In genomic region chr5:127011961-127012644, GRCh38 we compare ENCODE assay signal across 10 cellular contexts. TPM values are rescaled to one million over a fixed set of nuclear protein-coding genes. Genes with fewer than 3 reads are reported as not detected.
A peak's percentile ranks its signal among the peaks of the same experiment; 100 is the strongest.
DNase-seq lines count a peak whose midpoint lies in the region; ATAC-seq, FAIRE-seq and TF ChIP-seq lines count a peak whose summit lies in the region.
"Had no signal": no experiment of that assay in that cellular context is flagged by ENCODE, and none has a peak within 500 bp of the region (broad histone marks: within the 10 kb centered on the region; RNA-seq: fewer than 3 reads in every experiment).

No MANE protein-coding gene starts in this region.

- no peaks in the 10 kb centered on the region for H3K36me3 ChIP-seq in endothelial cell of umbilical vein (ENCODE audit: control insufficient read depth in 2 of 2, extremely low read depth in 1 of 2, insufficient read depth in 2 of 2, low read length in 2 of 2)

- no peaks in the 10 kb centered on the region for H4K20me1 ChIP-seq in endothelial cell of umbilical vein (replicated peaks; ENCODE audit: control insufficient read depth, extremely low read depth, insufficient read depth, low read length)

- H3K4me3 ChIP-seq in endothelial cell of umbilical vein (replicated peaks in 1 of 3; ENCODE audit: insufficient read depth in 1 of 3, low read depth in 1 of 3, low read length in 3 of 3) (no peak overlapping the region), coronary artery (no peak overlapping the region)

- peaks cover 79% of the 10 kb centered on the region for H3K79me2 ChIP-seq in endothelial cell of umbilical vein (ENCODE audit: control insufficient read depth, insufficient read depth, low read length)
- H3K79me2 ChIP-seq: parathyroid adenoma had no signal

- CTCF ChIA-PET in endothelial cell of umbilical vein (lab: Charles Lee), result interaction anchor here (1.3 to 5.0 kb wide), 4 partner anchors 17 to 175 kb away, joined by 3 to 24 read pairs (median 4); no protein-coding TSS in a partner anchor
- CTCF ChIA-PET in activated CD4-positive, alpha-beta memory T cell treated with anti-CD3 and anti-CD28 coated beads, Interleukin-2, amount 10 ng/mL, durations not matched to agents 7 days and 5 days (lab: Charles Lee), result no interaction called here

- no peaks in the 10 kb centered on the region for H3K4me1 Mint-ChIP-seq in activated CD4-positive, alpha-beta memory T cell treated with anti-CD3 and anti-CD28 coated beads, Interleukin-2, amount 10 ng/mL, durations not matched to agents 7 days and 5 days

- POLR2A ChIA-PET in endothelial cell of umbilical vein (lab: Charles Lee), result no interaction called here
- POLR2A ChIA-PET in activated CD4-positive, alpha-beta memory T cell treated with anti-CD3 and anti-CD28 coated beads, Interleukin-2, amount 10 ng/mL, durations not matched to agents 7 days and 5 days (lab: Charles Lee), result no interaction called here

- no peaks in the 10 kb centered on the region for H3K9me3 Mint-ChIP-seq in activated CD4-positive, alpha-beta memory T cell treated with anti-CD3 and anti-CD28 coated beads, Interleukin-2, amount 10 ng/mL, durations not matched to agents 7 days and 5 days

- peak overlapping the region; percentile 98 for H3K4me2 ChIP-seq in endothelial cell of umbilical vein (ENCODE audit: insufficient read depth, low read length)

- DNase-seq in endothelial cell of umbilical vein (ENCODE audit: low read depth, low spot score), result peak; percentile 43
- DNase-seq in activated CD4-positive, alpha-beta memory T cell treated with anti-CD3 and anti-CD28 coated beads, Interleukin-2, amount 10 ng/mL, durations not matched to agents 7 days and 5 days, result no peak
- DNase-seq in GM19240 (ENCODE audit: insufficient read length, low spot score), result no peak
- DNase-seq in activated effector memory CD4-positive, alpha-beta T cell treated with anti-CD3 and anti-CD28 coated beads, Interleukin-2, amount 50 U/mL, for 16 hours, result no peak
- DNase-seq in coronary artery (ENCODE audit: low spot score), result no peak

- H3K9me3 ChIP-seq in endothelial cell of umbilical vein (replicated peaks; ENCODE audit: control insufficient read depth, insufficient read depth, low read length), result no peaks in the 10 kb centered on the region

- no peak overlapping the region for H3K27ac Mint-ChIP-seq in activated CD4-positive, alpha-beta memory T cell treated with anti-CD3 and anti-CD28 coated beads, Interleukin-2, amount 10 ng/mL, durations not matched to agents 7 days and 5 days
- H3K27ac Mint-ChIP-seq: activated naive CD8-positive, alpha-beta T cell had no signal

- no peaks in the 10 kb centered on the region for H3K27me3 ChIP-seq in endothelial cell of umbilical vein (ENCODE audit: control insufficient read depth in 2 of 2, insufficient read depth in 2 of 2, low read length in 2 of 2)

- H3K9me1 ChIP-seq in endothelial cell of umbilical vein (replicated peaks; ENCODE audit: control insufficient read depth, extremely low read depth, insufficient read depth, low read length), result no peaks in the 10 kb centered on the region

- peak overlapping the region; percentile 62 for H3K9ac ChIP-seq in endothelial cell of umbilical vein (replicated peaks; ENCODE audit: extremely low read depth, insufficient read depth, low read length)
- H3K9ac ChIP-seq: parathyroid adenoma had no signal

- H3K27ac ChIP-seq in endothelial cell of umbilical vein (ENCODE audit: insufficient read depth, low read depth, low read length), result peak overlapping the region; percentile 83
- H3K27ac ChIP-seq in coronary artery, result no peak overlapping the region
- H3K27ac ChIP-seq: parathyroid adenoma had no signal

- BruUV-seq in endothelial cell of umbilical vein (replicated peaks; lab: Mats Ljungman, UMichigan), result no TSS peak

- no peak for TF ChIP-seq CTCF in endothelial cell of umbilical vein (IDR thresholded peaks at IDR 0.05; ENCODE audit: extremely low read depth in 1 of 2, insufficient read depth in 1 of 2, low read depth in 1 of 2, low read length in 2 of 2)
- no peak for TF ChIP-seq CTCF in coronary artery (IDR thresholded peaks at IDR 0.05)

- no peaks in the 10 kb centered on the region for H3K36me3 Mint-ChIP-seq in activated CD4-positive, alpha-beta memory T cell treated with anti-CD3 and anti-CD28 coated beads, Interleukin-2, amount 10 ng/mL, durations not matched to agents 7 days and 5 days (ENCODE audit: low read depth)

- no peak overlapping the region for H3K4me3 Mint-ChIP-seq in activated CD4-positive, alpha-beta memory T cell treated with anti-CD3 and anti-CD28 coated beads, Interleukin-2, amount 10 ng/mL, durations not matched to agents 7 days and 5 days
- H3K4me3 Mint-ChIP-seq: activated naive CD8-positive, alpha-beta T cell had no signal

- peaks cover 40% of the 10 kb centered on the region for H3K4me1 ChIP-seq in endothelial cell of umbilical vein (ENCODE audit: control insufficient read depth, extremely low read depth, insufficient read depth, low read length)
- H3K4me1 ChIP-seq: parathyroid adenoma had no signal

- H2AFZ ChIP-seq in endothelial cell of umbilical vein (ENCODE audit: low read depth, low read length), result no peak overlapping the region
- H2AFZ ChIP-seq: parathyroid adenoma had no signal

- TF ChIP-seq POLR2A in GM18505 (IDR thresholded peaks at IDR 0.05; ENCODE audit: borderline replicate concordance, extremely low read depth, insufficient read depth, insufficient read length) (no peak), endothelial cell of umbilical vein (IDR thresholded peaks at IDR 0.05; ENCODE audit: low read depth, low read length) (no peak)

- dilution Hi-C loops in endothelial cell of umbilical vein (cut with MboI; ENCODE audit: extremely low pct_ligation_motif_present, low sequenced_read_pairs), result no loop called here

- peaks cover 3% of the 10 kb centered on the region for H3K27me3 Mint-ChIP-seq in activated CD4-positive, alpha-beta memory T cell treated with anti-CD3 and anti-CD28 coated beads, Interleukin-2, amount 10 ng/mL, durations not matched to agents 7 days and 5 days
- H3K27me3 Mint-ChIP-seq: activated naive CD8-positive, alpha-beta T cell had no signal

- peak; percentile 53 for FAIRE-seq in endothelial cell of umbilical vein (lab: Jason Lieb, UNC)

- intact Hi-C loops in endothelial cell of umbilical vein (cut with micrococcal nuclease), result loop anchor here (5.0 kb wide), 1 partner anchor 95 kb away; no protein-coding TSS in a partner anchor

- ATAC-seq in GM18505 (IDR thresholded peaks at IDR 0.05; ENCODE audit: unreplicated experiment) (peak; percentile 78), GM21447 (IDR thresholded peaks at IDR 0.05; ENCODE audit: unreplicated experiment) (peak; percentile 83), HG03196 (IDR thresholded peaks at IDR 0.05; ENCODE audit: unreplicated experiment) (peak; percentile 82)

TF ChIP-seq in endothelial cell of umbilical vein, 7 proteins besides CTCF, POLR2A, EP300 and RAD21:
- TF ChIP-seq EZH2 (IDR thresholded peaks at IDR 0.05; ENCODE audit: borderline replicate concordance, low read depth, low read length, severe bottlenecking), result no peak
- no peak for TF ChIP-seq JUN (IDR thresholded peaks at IDR 0.05; ENCODE audit: borderline replicate concordance, insufficient read depth, insufficient read length, low read depth)
- TF ChIP-seq MYC (IDR thresholded peaks at IDR 0.05; ENCODE audit: low read depth, low read length), result no peak
- TF ChIP-seq, protein P1, sequence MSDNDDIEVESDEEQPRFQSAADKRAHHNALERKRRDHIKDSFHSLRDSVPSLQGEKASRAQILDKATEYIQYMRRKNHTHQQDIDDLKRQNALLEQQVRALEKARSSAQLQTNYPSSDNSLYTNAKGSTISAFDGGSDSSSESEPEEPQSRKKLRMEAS (IDR thresholded peaks at IDR 0.05; ENCODE audit: insufficient read depth, insufficient read length), result no peak
- no peak for TF ChIP-seq GATA2 (IDR thresholded peaks at IDR 0.05; ENCODE audit: insufficient read depth, insufficient read length, low read depth, low read length)
- no peak for TF ChIP-seq POLR2AphosphoS5 (IDR thresholded peaks at IDR 0.05; ENCODE audit: insufficient read depth, low read depth, low read length)
- TF ChIP-seq FOS (IDR thresholded peaks at IDR 0.05; ENCODE audit: borderline replicate concordance, insufficient read depth, low read length), result no peak
TF ChIP-seq in endothelial cell of umbilical vein: peak in this region for 0.

RNA-seq across cellular contexts. Expression of gene MARCHF3, which starts 18.3 kb away (rescaled TPM):
- total RNA-seq in endothelial cell of umbilical vein, result 31.7 and 31.9 TPM in 2 replicates
- polyA plus RNA-seq in endothelial cell of umbilical vein, result 30.2 and 35.0 TPM in 2 replicates
- 20.0 and 24.6 TPM in 2 replicates for polyA plus RNA-seq in endothelial cell of umbilical vein (2011; cell fraction: cytosol; rRNA removed)
- 18.5 and 27.8 TPM in 2 replicates for polyA plus RNA-seq in endothelial cell of umbilical vein (2011; cell fraction: nucleus; rRNA removed)
- 30.3 and 43.9 TPM in 2 replicates for polyA plus RNA-seq in endothelial cell of umbilical vein (2012)
- 49.3 and 58.2 TPM in 2 replicates for polyA minus RNA-seq in endothelial cell of umbilical vein
- 2.7 TPM for polyA minus RNA-seq in endothelial cell of umbilical vein (2011; cell fraction: cytosol; rRNA and poly(A)+ RNA removed)
- 49.4 and 51.2 TPM in 2 replicates for polyA minus RNA-seq in endothelial cell of umbilical vein (2011; cell fraction: nucleus; rRNA and poly(A)+ RNA removed)
- total RNA-seq in activated CD4-positive, alpha-beta memory T cell treated with anti-CD3 and anti-CD28 coated beads, Interleukin-2, amount 10 ng/mL, durations not matched to agents 7 days and 5 days, result under 1 TPM; 0.68 to 0.70 TPM

Comparison
In these comparisons a context has a peak if more than half of its experiments do, and no peak if none do; other contexts are left out.
1. RNA of gene MARCHF3, which starts 18.3 kb away (total RNA-seq): 31.7 to 31.9 TPM in endothelial cell of umbilical vein; 0.68 to 0.70 TPM in activated CD4-positive, alpha-beta memory T cell treated with anti-CD3 and anti-CD28 coated beads, Interleukin-2, amount 10 ng/mL, durations not matched to agents 7 days and 5 days; every median in the first group is over 10 times any median in the second.
2. Peak in every context shown above with its lines, with median percentiles within 50 percentile points of each other: ATAC-seq.